Comparison of ENCODE assay signal across 1 cellular context in genomic region chr4:73404042-73404441, GRCh38.
TF ChIP-seq lines count a peak whose summit lies in the region.

Gene ALB, plus strand, starts transcription at chr4:73404287. Its CDS starts 41 bp downstream, at chr4:73404328.

TF ChIP-seq in HepG2, 621 proteins besides CTCF, POLR2A, EP300 and RAD21 (continued from another document and continues in another):
- TF ChIP-seq, protein P1, sequence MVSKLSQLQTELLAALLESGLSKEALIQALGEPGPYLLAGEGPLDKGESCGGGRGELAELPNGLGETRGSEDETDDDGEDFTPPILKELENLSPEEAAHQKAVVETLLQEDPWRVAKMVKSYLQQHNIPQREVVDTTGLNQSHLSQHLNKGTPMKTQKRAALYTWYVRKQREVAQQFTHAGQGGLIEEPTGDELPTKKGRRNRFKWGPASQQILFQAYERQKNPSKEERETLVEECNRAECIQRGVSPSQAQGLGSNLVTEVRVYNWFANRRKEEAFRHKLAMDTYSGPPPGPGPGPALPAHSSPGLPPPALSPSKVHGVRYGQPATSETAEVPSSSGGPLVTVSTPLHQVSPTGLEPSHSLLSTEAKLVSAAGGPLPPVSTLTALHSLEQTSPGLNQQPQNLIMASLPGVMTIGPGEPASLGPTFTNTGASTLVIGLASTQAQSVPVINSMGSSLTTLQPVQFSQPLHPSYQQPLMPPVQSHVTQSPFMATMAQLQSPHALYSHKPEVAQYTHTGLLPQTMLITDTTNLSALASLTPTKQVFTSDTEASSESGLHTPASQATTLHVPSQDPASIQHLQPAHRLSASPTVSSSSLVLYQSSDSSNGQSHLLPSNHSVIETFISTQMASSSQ (IDR thresholded peaks at IDR 0.05; ENCODE audit: low read depth) = peak; percentile 91; the same call in 1 of the 2 replicates
- TF ChIP-seq, protein P1 (CRISPR knock-in tag; IDR thresholded peaks at IDR 0.05; ENCODE audit: borderline replicate concordance) = peak; percentile 92; the same call in 1 of the 2 replicates
- TF ChIP-seq, protein P2, sequence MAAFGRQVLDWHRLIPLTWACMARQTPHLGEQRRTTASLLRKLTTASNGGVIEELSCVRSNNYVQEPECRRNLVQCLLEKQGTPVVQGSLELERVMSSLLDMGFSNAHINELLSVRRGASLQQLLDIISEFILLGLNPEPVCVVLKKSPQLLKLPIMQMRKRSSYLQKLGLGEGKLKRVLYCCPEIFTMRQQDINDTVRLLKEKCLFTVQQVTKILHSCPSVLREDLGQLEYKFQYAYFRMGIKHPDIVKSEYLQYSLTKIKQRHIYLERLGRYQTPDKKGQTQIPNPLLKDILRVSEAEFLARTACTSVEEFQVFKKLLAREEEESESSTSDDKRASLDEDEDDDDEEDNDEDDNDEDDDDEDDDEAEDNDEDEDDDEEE (CRISPR knock-in tag; IDR thresholded peaks at IDR 0.05) = no peak
- TF ChIP-seq ZNF530 (CRISPR knock-in tag; IDR thresholded peaks at IDR 0.05; ENCODE audit: low read depth) (no peak), MYNN (CRISPR knock-in tag; IDR thresholded peaks at IDR 0.05; ENCODE audit: low read depth) (no peak), DMTF1 (CRISPR knock-in tag; IDR thresholded peaks at IDR 0.05) (no peak), IRF1 (CRISPR knock-in tag; IDR thresholded peaks at IDR 0.05; ENCODE audit: low read depth) (no peak), ZSCAN31 (CRISPR knock-in tag; IDR thresholded peaks at IDR 0.05; ENCODE audit: low read depth) (peak; percentile 54; the same call in 1 of the 2 replicates), SIX1 (CRISPR knock-in tag; IDR thresholded peaks at IDR 0.05; ENCODE audit: borderline replicate concordance) (no peak), MEIS1 (CRISPR knock-in tag; IDR thresholded peaks at IDR 0.05; ENCODE audit: borderline replicate concordance) (no peak), SAP130 (CRISPR knock-in tag; IDR thresholded peaks at IDR 0.05; ENCODE audit: low read depth) (peak; percentile 80), MLX (CRISPR knock-in tag; IDR thresholded peaks at IDR 0.05) (peak; percentile 17; the same call in 1 of the 2 replicates), RNF219 (CRISPR knock-in tag; IDR thresholded peaks at IDR 0.05) (no peak), ZNF354B (CRISPR knock-in tag; IDR thresholded peaks at IDR 0.05) (no peak), ZNF138 (CRISPR knock-in tag; IDR thresholded peaks at IDR 0.05; ENCODE audit: low read depth) (no peak), LBX2 (CRISPR knock-in tag; IDR thresholded peaks at IDR 0.05; ENCODE audit: borderline replicate concordance) (no peak), SMYD3 (CRISPR knock-in tag; IDR thresholded peaks at IDR 0.05) (peak; percentile 71; the same call in 1 of the 2 replicates), E2F1 (CRISPR knock-in tag; IDR thresholded peaks at IDR 0.05) (peak; percentile 74), ZNF460 (CRISPR knock-in tag; IDR thresholded peaks at IDR 0.05; ENCODE audit: borderline replicate concordance) (no peak), ZNF317 (CRISPR knock-in tag; IDR thresholded peaks at IDR 0.05) (no peak), PAF1 (CRISPR knock-in tag; IDR thresholded peaks at IDR 0.05) (no peak; the same call in 1 of the 2 replicates), ZNF510 (CRISPR knock-in tag; IDR thresholded peaks at IDR 0.05; ENCODE audit: low read depth) (no peak), ZBTB1 (CRISPR knock-in tag; IDR thresholded peaks at IDR 0.05; ENCODE audit: borderline replicate concordance) (no peak), ZNF17 (CRISPR knock-in tag; IDR thresholded peaks at IDR 0.05) (no peak), MEF2D (CRISPR knock-in tag; IDR thresholded peaks at IDR 0.05) (no peak), ZNF75D (CRISPR knock-in tag; IDR thresholded peaks at IDR 0.05; ENCODE audit: borderline replicate concordance) (no peak), ZNF652 (CRISPR knock-in tag; IDR thresholded peaks at IDR 0.05; ENCODE audit: borderline replicate concordance, low read depth) (no peak), HMG20A (CRISPR knock-in tag; IDR thresholded peaks at IDR 0.05; ENCODE audit: borderline replicate concordance) (no peak), ZNF747 (CRISPR knock-in tag; IDR thresholded peaks at IDR 0.05; ENCODE audit: borderline replicate concordance) (no peak)
- TF ChIP-seq, protein P3, sequence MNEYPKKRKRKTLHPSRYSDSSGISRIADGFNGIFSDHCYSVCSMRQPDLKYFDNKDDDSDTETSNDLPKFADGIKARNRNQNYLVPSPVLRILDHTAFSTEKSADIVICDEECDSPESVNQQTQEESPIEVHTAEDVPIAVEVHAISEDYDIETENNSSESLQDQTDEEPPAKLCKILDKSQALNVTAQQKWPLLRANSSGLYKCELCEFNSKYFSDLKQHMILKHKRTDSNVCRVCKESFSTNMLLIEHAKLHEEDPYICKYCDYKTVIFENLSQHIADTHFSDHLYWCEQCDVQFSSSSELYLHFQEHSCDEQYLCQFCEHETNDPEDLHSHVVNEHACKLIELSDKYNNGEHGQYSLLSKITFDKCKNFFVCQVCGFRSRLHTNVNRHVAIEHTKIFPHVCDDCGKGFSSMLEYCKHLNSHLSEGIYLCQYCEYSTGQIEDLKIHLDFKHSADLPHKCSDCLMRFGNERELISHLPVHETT (CRISPR knock-in tag; conservative IDR thresholded peaks at IDR 0.05) = no peak
- TF ChIP-seq, protein P4, sequence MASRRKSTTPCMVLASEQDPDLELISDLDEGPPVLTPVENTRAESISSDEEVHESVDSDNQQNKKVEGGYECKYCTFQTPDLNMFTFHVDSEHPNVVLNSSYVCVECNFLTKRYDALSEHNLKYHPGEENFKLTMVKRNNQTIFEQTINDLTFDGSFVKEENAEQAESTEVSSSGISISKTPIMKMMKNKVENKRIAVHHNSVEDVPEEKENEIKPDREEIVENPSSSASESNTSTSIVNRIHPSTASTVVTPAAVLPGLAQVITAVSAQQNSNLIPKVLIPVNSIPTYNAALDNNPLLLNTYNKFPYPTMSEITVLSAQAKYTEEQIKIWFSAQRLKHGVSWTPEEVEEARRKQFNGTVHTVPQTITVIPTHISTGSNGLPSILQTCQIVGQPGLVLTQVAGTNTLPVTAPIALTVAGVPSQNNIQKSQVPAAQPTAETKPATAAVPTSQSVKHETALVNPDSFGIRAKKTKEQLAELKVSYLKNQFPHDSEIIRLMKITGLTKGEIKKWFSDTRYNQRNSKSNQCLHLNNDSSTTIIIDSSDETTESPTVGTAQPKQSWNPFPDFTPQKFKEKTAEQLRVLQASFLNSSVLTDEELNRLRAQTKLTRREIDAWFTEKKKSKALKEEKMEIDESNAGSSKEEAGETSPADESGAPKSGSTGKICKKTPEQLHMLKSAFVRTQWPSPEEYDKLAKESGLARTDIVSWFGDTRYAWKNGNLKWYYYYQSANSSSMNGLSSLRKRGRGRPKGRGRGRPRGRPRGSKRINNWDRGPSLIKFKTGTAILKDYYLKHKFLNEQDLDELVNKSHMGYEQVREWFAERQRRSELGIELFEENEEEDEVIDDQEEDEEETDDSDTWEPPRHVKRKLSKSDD (CRISPR knock-in tag; IDR thresholded peaks at IDR 0.05; ENCODE audit: low read depth) = no peak
- TF ChIP-seq, protein P5, sequence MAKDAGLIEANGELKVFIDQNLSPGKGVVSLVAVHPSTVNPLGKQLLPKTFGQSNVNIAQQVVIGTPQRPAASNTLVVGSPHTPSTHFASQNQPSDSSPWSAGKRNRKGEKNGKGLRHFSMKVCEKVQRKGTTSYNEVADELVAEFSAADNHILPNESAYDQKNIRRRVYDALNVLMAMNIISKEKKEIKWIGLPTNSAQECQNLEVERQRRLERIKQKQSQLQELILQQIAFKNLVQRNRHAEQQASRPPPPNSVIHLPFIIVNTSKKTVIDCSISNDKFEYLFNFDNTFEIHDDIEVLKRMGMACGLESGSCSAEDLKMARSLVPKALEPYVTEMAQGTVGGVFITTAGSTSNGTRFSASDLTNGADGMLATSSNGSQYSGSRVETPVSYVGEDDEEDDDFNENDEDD (CRISPR knock-in tag; IDR thresholded peaks at IDR 0.05; ENCODE audit: borderline replicate concordance) = no peak
- TF ChIP-seq, protein P6, sequence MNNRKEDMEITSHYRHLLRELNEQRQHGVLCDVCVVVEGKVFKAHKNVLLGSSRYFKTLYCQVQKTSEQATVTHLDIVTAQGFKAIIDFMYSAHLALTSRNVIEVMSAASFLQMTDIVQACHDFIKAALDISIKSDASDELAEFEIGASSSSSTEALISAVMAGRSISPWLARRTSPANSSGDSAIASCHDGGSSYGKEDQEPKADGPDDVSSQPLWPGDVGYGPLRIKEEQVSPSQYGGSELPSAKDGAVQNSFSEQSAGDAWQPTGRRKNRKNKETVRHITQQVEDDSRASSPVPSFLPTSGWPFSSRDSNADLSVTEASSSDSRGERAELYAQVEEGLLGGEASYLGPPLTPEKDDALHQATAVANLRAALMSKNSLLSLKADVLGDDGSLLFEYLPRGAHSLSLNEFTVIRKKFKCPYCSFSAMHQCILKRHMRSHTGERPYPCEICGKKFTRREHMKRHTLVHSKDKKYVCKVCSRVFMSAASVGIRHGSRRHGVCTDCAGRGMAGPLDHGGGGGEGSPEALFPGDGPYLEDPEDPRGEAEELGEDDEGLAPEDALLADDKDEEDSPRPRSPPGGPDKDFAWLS (CRISPR knock-in tag; IDR thresholded peaks at IDR 0.05; ENCODE audit: borderline replicate concordance) = no peak
